In genomic region chr20:5149892-5150225, GRCh38 we compare ENCODE assay signal across 15 cellular contexts. TPM values are rescaled to one million over a fixed set of nuclear protein-coding genes. Genes with fewer than 3 reads are reported as not detected.
A peak's percentile ranks its signal among the peaks of the same experiment; 100 is the strongest.
DNase-seq lines count a peak whose midpoint lies in the region; ATAC-seq and TF ChIP-seq lines count a peak whose summit lies in the region.
"Had no signal": no experiment of that assay in that cellular context is flagged by ENCODE, and none has a peak within 500 bp of the region (broad histone marks: within the 10 kb centered on the region; RNA-seq: fewer than 3 reads in every experiment).

No MANE protein-coding gene starts in this region.

- no peak for TF ChIP-seq POLR2A in ovary (IDR thresholded peaks at IDR 0.05)

- no peaks in the 10 kb centered on the region for H3K9me3 Mint-ChIP-seq in activated T-cell treated with anti-CD3 and anti-CD28 coated beads, Interleukin-2, amount 50 U/mL, for 72 hours
- H3K9me3 Mint-ChIP-seq: CD4-positive, alpha-beta memory T cell had no signal

- whole genome bisulfite sequencing in ovary, 3 donors = 90 to 95% (median 94%) methylated on average over 3 of the region's 3 CpGs

- H3K27ac ChIP-seq in ascending aorta (peak overlapping the region; percentile 71 to 72), dorsolateral prefrontal cortex (peak overlapping the region in 38 of 59 donors; percentile 1 to 85 (median 62)), skeletal muscle tissue (ENCODE audit: low read depth, low read length) (peak overlapping the region; percentile 79), ovary (no peak overlapping the region)

- H3K9ac ChIP-seq in skeletal muscle tissue (ENCODE audit: low read depth in 1 of 3, low read length in 3 of 3) = no peak overlapping the region

- H3K4me3 ChIP-seq in ascending aorta (no peak overlapping the region), dorsolateral prefrontal cortex (no peak overlapping the region), skeletal muscle tissue (ENCODE audit: low read length in 3 of 3) (peak overlapping the region in 1 of 3 donors; percentile 1), ovary (no peak overlapping the region)

- DNase-seq in ascending aorta (ENCODE audit: low spot score in 2 of 2) (no peak), dorsolateral prefrontal cortex (no peak), ovary (no peak)
- DNase-seq in activated T-cell treated with anti-CD3 and anti-CD28 coated beads, Interleukin-2, amount 50 U/mL, for 72 hours = no peak
- DNase-seq: BE2C; CD4-positive, alpha-beta memory T cell; DND-41; GDM1; H7; NCI-H1417; NCI-H1930; NCI-H2171; NCI-H446 treated with DMSO at 0.1 percent for 48 hours; NCI-H748 treated with DMSO at 0.1 percent for 48 hours had no signal

- no peaks in the 10 kb centered on the region for H3K27me3 Mint-ChIP-seq in activated T-cell treated with anti-CD3 and anti-CD28 coated beads, Interleukin-2, amount 50 U/mL, for 72 hours (ENCODE audit: low read depth)
- H3K27me3 Mint-ChIP-seq: CD4-positive, alpha-beta memory T cell had no signal

- intact Hi-C loops in ascending aorta (cut with DNase I) (loop anchor here (2.0 kb wide), 1 partner anchor 15 kb away; no protein-coding TSS in a partner anchor), dorsolateral prefrontal cortex (cut with DNase I) (no loop called here), ovary (cut with DNase I) (no loop called here)

- H3K4me3 Mint-ChIP-seq in activated T-cell treated with anti-CD3 and anti-CD28 coated beads, Interleukin-2, amount 50 U/mL, for 72 hours = no peak overlapping the region
- H3K4me3 Mint-ChIP-seq: CD4-positive, alpha-beta memory T cell had no signal

- H3K9me3 ChIP-seq in ascending aorta (no peaks in the 10 kb centered on the region), skeletal muscle tissue (ENCODE audit: control insufficient read depth in 3 of 3, low read length in 3 of 3) (no peaks in the 10 kb centered on the region), ovary (no peaks in the 10 kb centered on the region)
- H3K9me3 ChIP-seq: BE2C had no signal

- TF ChIP-seq CTCF in ascending aorta (IDR thresholded peaks at IDR 0.05) (no peak), dorsolateral prefrontal cortex (IDR thresholded peaks at IDR 0.05 in 54 of 56, conservative IDR thresholded peaks at IDR 0.05 in 2 of 56; ENCODE audit: low read depth in 1 of 56, partially characterized antibody in 56 of 56) (no peak), ovary (IDR thresholded peaks at IDR 0.05) (no peak)

- peaks cover 70% of the 10 kb centered on the region for H3K4me1 Mint-ChIP-seq in activated T-cell treated with anti-CD3 and anti-CD28 coated beads, Interleukin-2, amount 50 U/mL, for 72 hours (ENCODE audit: low read depth)

- H3K36me3 ChIP-seq in ascending aorta = no peaks in the 10 kb centered on the region
- H3K36me3 ChIP-seq in skeletal muscle tissue (ENCODE audit: control insufficient read depth in 3 of 3, insufficient read depth in 3 of 3, low read length in 3 of 3) = no peaks in the 10 kb centered on the region
- no peaks in the 10 kb centered on the region for H3K36me3 ChIP-seq in ovary
- H3K36me3 ChIP-seq: BE2C had no signal

- H3K27me3 ChIP-seq in ascending aorta (no peaks in the 10 kb centered on the region), dorsolateral prefrontal cortex (no peaks in the 10 kb centered on the region), skeletal muscle tissue (ENCODE audit: control insufficient read depth in 3 of 3, insufficient read depth in 3 of 3, low read length in 3 of 3) (no peaks in the 10 kb centered on the region), ovary (no peaks in the 10 kb centered on the region)
- H3K27me3 ChIP-seq: BE2C had no signal

- TF ChIP-seq EP300 in ovary (IDR thresholded peaks at IDR 0.05) = no peak

- H3K4me1 ChIP-seq in ascending aorta (peaks cover 13 to 45% of the 10 kb centered on the region in 2 donors), skeletal muscle tissue (ENCODE audit: control insufficient read depth in 3 of 3, insufficient read depth in 3 of 3, low read length in 3 of 3) (peaks cover 44 to 56% (median 45%) of the 10 kb centered on the region in 3 donors), ovary (ENCODE audit: insufficient read depth) (peaks cover 27% of the 10 kb centered on the region)
- H3K4me1 ChIP-seq: BE2C had no signal

- ATAC-seq in activated T-cell treated with anti-CD3 and anti-CD28 coated beads, Interleukin-2, amount 50 U/mL, for 72 hours (replicated peaks in 1 of 2) = no peak

- no peak overlapping the region for H3K27ac Mint-ChIP-seq in activated T-cell treated with anti-CD3 and anti-CD28 coated beads, Interleukin-2, amount 50 U/mL, for 72 hours

- H3K36me3 Mint-ChIP-seq in activated T-cell treated with anti-CD3 and anti-CD28 coated beads, Interleukin-2, amount 50 U/mL, for 72 hours (ENCODE audit: insufficient read depth in 2 of 2) = peaks cover 2 to 4% of the 10 kb centered on the region in 2 donors

RNA-seq across cellular contexts. Expression of gene CDS2, which starts 23.1 kb away (rescaled TPM):
- total RNA-seq in ascending aorta (41.4 TPM), dorsolateral prefrontal cortex (100 to 1,000 TPM; 103 to 195 (median 145) TPM), skeletal muscle tissue (27.1 TPM), ovary (10 to 100 TPM; 18.5 to 43.7 (median 37.6) TPM)
- 10 to 100 TPM; 62.0 to 67.2 TPM for total RNA-seq in activated T-cell treated with anti-CD3 and anti-CD28 coated beads, Interleukin-2, amount 50 U/mL, for 72 hours
- polyA plus RNA-seq in ovary = 10 to 100 TPM; 11.4 to 54.6 TPM

RNA-seq across cellular contexts. Expression of gene PCNA, which starts 30.1 kb away (rescaled TPM):
- total RNA-seq in ascending aorta (52.5 TPM), dorsolateral prefrontal cortex (10 to 100 TPM; 16.5 to 38.8 (median 26.1) TPM), skeletal muscle tissue (35.5 TPM), ovary (10 to 100 TPM; 34.1 to 50.0 (median 38.8) TPM)
- total RNA-seq in activated T-cell treated with anti-CD3 and anti-CD28 coated beads, Interleukin-2, amount 50 U/mL, for 72 hours = 100 to 1,000 TPM; 383 to 474 TPM
- 10 to 100 TPM; 42.1 to 49.0 TPM for polyA plus RNA-seq in ovary

RNA-seq across cellular contexts. Expression of gene TMEM230, which starts 37.0 kb away (rescaled TPM):
- total RNA-seq in ascending aorta (114 TPM), dorsolateral prefrontal cortex (100 to 1,000 TPM in 4 of 120 experiments, 10 to 100 TPM in 116; 56.1 to 113 (median 78.5) TPM), skeletal muscle tissue (68.9 TPM), ovary (100 to 1,000 TPM in 2 of 7 donors, 10 to 100 TPM in 5; 57.7 to 119 (median 97.7) TPM)
- total RNA-seq in activated T-cell treated with anti-CD3 and anti-CD28 coated beads, Interleukin-2, amount 50 U/mL, for 72 hours = 10 to 100 TPM; 70.9 to 71.9 TPM
- polyA plus RNA-seq in ovary = 100 to 1,000 TPM; 124 to 194 TPM

Comparison
In these comparisons a context has a peak if more than half of its experiments do, and no peak if none do; other contexts are left out.
1. H3K27ac ChIP-seq: peak in ascending aorta (2 of 2), dorsolateral prefrontal cortex (38 of 59) and skeletal muscle tissue (single experiment); none in ovary (0 of 2).